15 cellular contexts compared by ENCODE assay signal in genomic region chr2:198098918-198099317, GRCh38.
DNase-seq lines count a peak whose midpoint lies in the region; ATAC-seq and TF ChIP-seq lines count a peak whose summit lies in the region.
"Had no signal": no experiment of that assay in that cellular context is flagged by ENCODE, and none has a peak within 500 bp of the region (broad histone marks: within the 10 kb centered on the region; RNA-seq: fewer than 3 reads in every experiment).

No MANE protein-coding gene starts in this region.

- H2BK15ac ChIP-seq in neuronal stem cell (ENCODE audit: low read length), result no peak overlapping the region

- no peaks in the 10 kb centered on the region for H3K79me1 ChIP-seq in neuronal stem cell (ENCODE audit: low read depth, low read length)

- H3K27ac ChIP-seq in RWPE2 (ENCODE audit: poor library complexity, severe bottlenecking) (no peak overlapping the region), neuronal stem cell (replicated peaks; ENCODE audit: low read length) (no peak overlapping the region)
- H3K27ac ChIP-seq: BLaER1 treated with 17β-estradiol and CSF1 and Interleukin-3, amounts not matched to agents 10 nM and 100 nM had no signal

- no peak overlapping the region for H3K9ac ChIP-seq in neuronal stem cell (ENCODE audit: low read depth, low read length, poor library complexity)
- H3K9ac ChIP-seq: BLaER1 treated with 17β-estradiol and CSF1 and Interleukin-3, amounts not matched to agents 10 nM and 100 nM had no signal

- no peak overlapping the region for H2AFZ ChIP-seq in neuronal stem cell (ENCODE audit: low read length)

- H2BK12ac ChIP-seq in neuronal stem cell (ENCODE audit: low read length), result no peak overlapping the region

- no peak overlapping the region for H2BK120ac ChIP-seq in neuronal stem cell (ENCODE audit: low read depth, low read length)

- H3K23ac ChIP-seq in neuronal stem cell (ENCODE audit: low read depth, low read length, poor library complexity), result no peak overlapping the region

- H2AK5ac ChIP-seq in neuronal stem cell (ENCODE audit: low read depth, low read length), result no peak overlapping the region

- WGBS in neuronal stem cell (ENCODE audit: extremely low coverage in 2 of 2, insufficient read length in 2 of 2, insufficient replicate concordance in 1 of 2), 2 donors, result no CpG with 5 or more reads among the region's 6 CpGs

- no peak overlapping the region for H3K4me2 ChIP-seq in neuronal stem cell (ENCODE audit: insufficient read depth, low read length, poor library complexity, severe bottlenecking)

- H3K18ac ChIP-seq in neuronal stem cell (ENCODE audit: low read length), result no peak overlapping the region

- H3K14ac ChIP-seq in neuronal stem cell (ENCODE audit: low read length), result no peak overlapping the region

- ATAC-seq in RWPE2 (ENCODE audit: low read depth) (peak; percentile 56; the same call in 1 of the 3 replicates), GM18502 (IDR thresholded peaks at IDR 0.05; ENCODE audit: poor library complexity, unreplicated experiment) (no peak), GM18907 (IDR thresholded peaks at IDR 0.05; ENCODE audit: unreplicated experiment) (no peak), HG02870 (IDR thresholded peaks at IDR 0.05; ENCODE audit: unreplicated experiment) (no peak), GM19351 (IDR thresholded peaks at IDR 0.05; ENCODE audit: unreplicated experiment) (no peak)
- ATAC-seq: stimulated activated naive CD8-positive, alpha-beta T cell treated with anti-CD3 and anti-CD28 coated beads, Interleukin-15, amount 100 ng/mL, for 72 hours had no signal

- H2BK5ac ChIP-seq in neuronal stem cell (ENCODE audit: low read length), result no peak overlapping the region

- H3K9me3 ChIP-seq in RWPE2 (ENCODE audit: severe bottlenecking) (no peaks in the 10 kb centered on the region), neuronal stem cell (replicated peaks in 1 of 2; ENCODE audit: control insufficient read depth in 2 of 2, insufficient read depth in 1 of 2, low read depth in 1 of 2, low read length in 2 of 2) (no peaks in the 10 kb centered on the region)
- H3K9me3 ChIP-seq: BLaER1 treated with 17β-estradiol and CSF1 and Interleukin-3, amounts not matched to agents 10 nM and 100 nM had no signal

- no peak overlapping the region for H3K4me3 ChIP-seq in RWPE2 (ENCODE audit: severe bottlenecking)
- no peak overlapping the region for H3K4me3 ChIP-seq in neuronal stem cell (ENCODE audit: low read length in 2 of 2)
- H3K4me3 ChIP-seq: BLaER1 treated with 17β-estradiol and CSF1 and Interleukin-3, amounts not matched to agents 10 nM and 100 nM had no signal

- H3K4ac ChIP-seq in neuronal stem cell (ENCODE audit: low read length), result no peak overlapping the region

- H3K36me3 ChIP-seq in RWPE2 (ENCODE audit: low read depth), result no peaks in the 10 kb centered on the region
- peaks cover 0 to 2% of the 10 kb centered on the region in 2 donors for H3K36me3 ChIP-seq in neuronal stem cell (replicated peaks in 1 of 2; ENCODE audit: control insufficient read depth in 2 of 2, insufficient read depth in 2 of 2, low read length in 2 of 2)
- H3K36me3 ChIP-seq: BLaER1 treated with 17β-estradiol and CSF1 and Interleukin-3, amounts not matched to agents 10 nM and 100 nM had no signal

- H4K8ac ChIP-seq in neuronal stem cell (ENCODE audit: low read depth, low read length), result no peak overlapping the region

- no peak for TF ChIP-seq CTCF in RWPE2 (IDR thresholded peaks at IDR 0.05; ENCODE audit: poor library complexity, severe bottlenecking)

- no peaks in the 10 kb centered on the region for H3K27me3 ChIP-seq in RWPE2 (ENCODE audit: insufficient read depth, poor library complexity, severe bottlenecking)
- no peaks in the 10 kb centered on the region for H3K27me3 ChIP-seq in neuronal stem cell (ENCODE audit: control insufficient read depth in 3 of 3, insufficient read depth in 3 of 3, low read depth in 1 of 3, low read length in 3 of 3)
- H3K27me3 ChIP-seq: BLaER1 treated with 17β-estradiol and CSF1 and Interleukin-3, amounts not matched to agents 10 nM and 100 nM had no signal

- H3K4me1 ChIP-seq in RWPE2 (ENCODE audit: insufficient read depth, poor library complexity, severe bottlenecking) (no peaks in the 10 kb centered on the region), neuronal stem cell (ENCODE audit: control insufficient read depth in 2 of 2, insufficient read depth in 1 of 2, low read depth in 1 of 2, low read length in 2 of 2) (no peaks in the 10 kb centered on the region)

- no peak overlapping the region for H4K91ac ChIP-seq in neuronal stem cell (ENCODE audit: low read depth, low read length, poor library complexity)

- DNase-seq in Daoy (ENCODE audit: low read depth) (peak; percentile 13), RWPE2 (ENCODE audit: low spot score) (no peak), foreskin melanocyte (peak; percentile 35), neuronal stem cell (ENCODE audit: low spot score) (peak; percentile 21)
- DNase-seq: activated B cell treated with CpG ODN at 0.5 μM for 24 hours; aorta; GDM1; NCI-H2029 treated with DMSO at 0.1 percent for 48 hours; retina; stimulated activated naive CD8-positive, alpha-beta T cell treated with anti-CD3 and anti-CD28 coated beads, Interleukin-15, amount 100 ng/mL, for 72 hours had no signal
